In the genomic region with DNA sequence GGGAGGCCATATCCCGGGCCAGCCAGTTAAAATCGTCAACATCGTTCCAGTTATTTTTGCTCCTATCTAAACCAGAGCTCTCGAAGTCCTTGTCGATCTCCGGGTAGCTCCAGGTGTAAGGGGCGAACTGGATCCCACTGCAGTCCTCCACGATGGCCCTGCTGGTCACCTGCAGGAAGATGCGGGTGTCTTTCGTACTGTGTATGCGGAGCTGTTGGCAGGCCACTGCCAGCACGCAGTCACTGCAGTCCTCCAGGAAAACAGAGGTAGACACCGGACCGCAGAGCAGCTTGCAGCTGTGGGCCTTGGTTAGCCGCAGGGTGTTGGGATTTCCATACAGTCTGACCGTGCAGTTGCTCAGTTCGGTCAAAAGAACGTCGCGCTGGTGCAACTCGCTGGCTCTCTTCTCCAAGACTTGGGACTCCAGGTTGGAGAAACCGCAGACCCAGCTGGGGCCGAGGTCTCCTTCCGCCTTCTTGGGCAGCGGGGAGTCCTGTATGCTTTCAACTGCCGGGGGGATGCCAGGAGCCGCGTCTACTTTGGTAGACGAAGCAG, we compare ENCODE assay signal across 8 cellular contexts. TPM values are rescaled to one million over a fixed set of nuclear protein-coding genes. Genes with fewer than 3 reads are reported as not detected.
DNase-seq lines count a peak whose midpoint lies in the region; ATAC-seq and TF ChIP-seq lines count a peak whose summit lies in the region.

No MANE protein-coding gene starts in this region.

- no peaks in the 10 kb centered on the region for H3K9me3 ChIP-seq in lower lobe of right lung

- H3K27me3 ChIP-seq in lower lobe of right lung (ENCODE audit: low read depth): no peaks in the 10 kb centered on the region

- H3K4me1 ChIP-seq in lower lobe of right lung: peaks cover 34% of the 10 kb centered on the region

- H3K4me3 ChIP-seq in lower lobe of right lung: peak overlapping the region; percentile 96

- peak; percentile 22 for DNase-seq in AG08396 (ENCODE audit: low spot score)
- peak; percentile 34 for DNase-seq in SK-N-DZ (ENCODE audit: low spot score)
- peak; percentile 59 for DNase-seq in lower lobe of right lung
- peak in 24 of 49 donors; percentile 10 to 48 (median 32) for DNase-seq in substantia nigra (lab: John Stamatoyannopoulos, UW)
- no peak for DNase-seq in NCI-H1436 treated with DMSO at 0.1 percent for 48 hours (lab: John Stamatoyannopoulos, UW)
- no peak for DNase-seq in SW 1271 (lab: John Stamatoyannopoulos, UW)

- intact Hi-C loops in lower lobe of right lung (cut with DNase I): no loop called here

- H3K27ac ChIP-seq in cingulate gyrus (ENCODE audit: low read depth, low read length) (peak overlapping the region; percentile 93), lower lobe of right lung (peak overlapping the region; percentile 97), substantia nigra (ENCODE audit: low read depth, low read length, poor library complexity, severe bottlenecking) (peak overlapping the region; percentile 94)

- peak; percentile 6 for ATAC-seq in GM18520 (IDR thresholded peaks at IDR 0.05; ENCODE audit: unreplicated experiment)
- peak in 1 of 2 donors; percentile 0 for ATAC-seq in lower lobe of right lung

- no peaks in the 10 kb centered on the region for H3K36me3 ChIP-seq in lower lobe of right lung

- no peak for TF ChIP-seq CTCF in lower lobe of right lung (IDR thresholded peaks at IDR 0.05)

RNA-seq across cellular contexts. Expression of a gene that starts 0.7 kb away (rescaled TPM):
- polyA plus RNA-seq in SK-N-DZ (2014; cell fraction: cytosol; rRNA removed): 70.5 and 76.0 TPM in 2 replicates
- 39.1 and 41.6 TPM in 2 replicates for polyA plus RNA-seq in SK-N-DZ (2014; cell fraction: nucleus; rRNA removed)
- 19.3 TPM for total RNA-seq in lower lobe of right lung

RNA-seq across cellular contexts. Expression of a gene that starts 22.8 kb away (rescaled TPM):
- 1.2 and 1.5 TPM in 2 replicates for polyA plus RNA-seq in SK-N-DZ (2014; cell fraction: cytosol; rRNA removed)
- 0.51 and 0.57 TPM in 2 replicates for polyA plus RNA-seq in SK-N-DZ (2014; cell fraction: nucleus; rRNA removed)
- 0.68 TPM for total RNA-seq in lower lobe of right lung

RNA-seq across cellular contexts. Expression of a gene that starts 36.7 kb away (rescaled TPM):
- 3.2 and 4.1 TPM in 2 replicates for polyA plus RNA-seq in SK-N-DZ (2014; cell fraction: cytosol; rRNA removed)
- polyA plus RNA-seq in SK-N-DZ (2014; cell fraction: nucleus; rRNA removed): 2.5 and 3.7 TPM in 2 replicates
- 20.7 TPM for total RNA-seq in lower lobe of right lung

Comparison
In these comparisons a context has a peak if more than half of its experiments do, and no peak if none do; other contexts are left out.
1. DNase-seq: peak in AG08396 (single experiment), SK-N-DZ (single experiment) and lower lobe of right lung (single experiment); none in NCI-H1436 treated with DMSO at 0.1 percent for 48 hours (single experiment) and SW 1271 (0 of 2).
2. Peak in every context shown above with its lines, with median percentiles within 50 percentile points of each other: H3K27ac ChIP-seq.